In genomic region chr14:24237463-24237955, GRCh38 we compare ENCODE assay signal across 20 cellular contexts. TPM values are rescaled to one million over a fixed set of nuclear protein-coding genes. Genes with fewer than 3 reads are reported as not detected.
DNase-seq lines count a peak whose midpoint lies in the region; ATAC-seq and TF ChIP-seq lines count a peak whose summit lies in the region.
"Had no signal": no experiment of that assay in that cellular context is flagged by ENCODE, and none has a peak within 500 bp of the region (broad histone marks: within the 10 kb centered on the region; RNA-seq: fewer than 3 reads in every experiment).

No MANE protein-coding gene starts in this region.

- CTCF ChIA-PET in activated CD4-positive, alpha-beta T cell treated with anti-CD3 and anti-CD28 coated beads for 36 hours (lab: Charles Lee) = interaction anchor here (0.7 to 16.9 kb wide), 6 partner anchors 17 to 67 kb away, joined by 3 to 430 read pairs (median 5); partner anchors contain the start of genes CHMP4A, CIDEB, DHRS1 and LTB4R

- H3K4me3 Mint-ChIP-seq in activated CD4-positive, alpha-beta T cell treated with anti-CD3 and anti-CD28 coated beads for 36 hours = no peak overlapping the region
- H3K4me3 Mint-ChIP-seq in HFFc6 = peak overlapping the region; percentile 26; the same call in 1 of the 2 replicates
- no peak overlapping the region for H3K4me3 Mint-ChIP-seq in osteocyte (ENCODE audit: unreplicated experiment)
- H3K4me3 Mint-ChIP-seq: T-helper 2 cell treated with Interferon-gamma antibody and Interleukin-4, amounts not matched to agents 5 μg/mL and 100 μg/mL, for 36 hours had no signal

- intact Hi-C loops in activated CD4-positive, alpha-beta T cell treated with anti-CD3 and anti-CD28 coated beads for 36 hours (cut with DNase I, micrococcal nuclease) = no loop called here

- H3K9me3 Mint-ChIP-seq in activated CD4-positive, alpha-beta T cell treated with anti-CD3 and anti-CD28 coated beads for 36 hours (ENCODE audit: low read depth) = no peaks in the 10 kb centered on the region
- no peaks in the 10 kb centered on the region for H3K9me3 Mint-ChIP-seq in HFFc6
- H3K9me3 Mint-ChIP-seq in osteocyte (ENCODE audit: unreplicated experiment) = no peaks in the 10 kb centered on the region
- H3K9me3 Mint-ChIP-seq: T-helper 2 cell treated with Interferon-gamma antibody and Interleukin-4, amounts not matched to agents 5 μg/mL and 100 μg/mL, for 36 hours had no signal

- H3K4me1 Mint-ChIP-seq in activated CD4-positive, alpha-beta T cell treated with anti-CD3 and anti-CD28 coated beads for 36 hours = peaks cover 75% of the 10 kb centered on the region
- H3K4me1 Mint-ChIP-seq in HFFc6 (ENCODE audit: low read depth) = peaks cover 88% of the 10 kb centered on the region
- peaks cover 49% of the 10 kb centered on the region for H3K4me1 Mint-ChIP-seq in osteocyte (ENCODE audit: unreplicated experiment)

- H3K27ac Mint-ChIP-seq in activated CD4-positive, alpha-beta T cell treated with anti-CD3 and anti-CD28 coated beads for 36 hours = peak overlapping the region; percentile 44
- peak overlapping the region; percentile 72 for H3K27ac Mint-ChIP-seq in HFFc6
- H3K27ac Mint-ChIP-seq in osteocyte (ENCODE audit: unreplicated experiment) = peak overlapping the region; percentile 6

- H3K36me3 Mint-ChIP-seq in activated CD4-positive, alpha-beta T cell treated with anti-CD3 and anti-CD28 coated beads for 36 hours (ENCODE audit: low read depth) = peaks cover 63% of the 10 kb centered on the region
- peaks cover 73% of the 10 kb centered on the region for H3K36me3 Mint-ChIP-seq in HFFc6 (ENCODE audit: low read depth)
- H3K36me3 Mint-ChIP-seq in osteocyte (ENCODE audit: unreplicated experiment) = peaks cover 43% of the 10 kb centered on the region

- peak overlapping the region; percentile 98 for H3K27ac ChIP-seq in epithelial cell of prostate
- H3K27ac ChIP-seq: foreskin keratinocyte, prostate gland had no signal

- no peak for DNase-seq in activated CD4-positive, alpha-beta T cell treated with anti-CD3 and anti-CD28 coated beads for 36 hours
- DNase-seq in activated CD4-positive, alpha-beta T cell treated with anti-CD3 and anti-CD28 coated beads, Interleukin-2, amount 50 U/mL, for 1 hour = no peak
- no peak for DNase-seq in HFFc6
- no peak for DNase-seq in epithelial cell of prostate (ENCODE audit: low read depth, low spot score)
- no peak for DNase-seq in osteocyte (ENCODE audit: extremely low spot score, unreplicated experiment)
- no peak for DNase-seq in NAMALWA (ENCODE audit: low spot score)
- no peak for DNase-seq in NCI-H2029 (lab: John Stamatoyannopoulos, UW)
- DNase-seq in stimulated activated CD4-positive, alpha-beta T cell treated with anti-CD3 and anti-CD28 coated beads, Interleukin-12 subunit alpha, Interleukin-12 subunit beta, amount 100 ng/mL, for 4 hours = no peak
- DNase-seq: amygdala; KBM-7; NCI-H1092; NCI-H2107; NCI-H526; SIG-M5; stimulated activated naive CD4-positive, alpha-beta T cell treated with Interleukin-2 at 50 U/mL for 16 hours had no signal

- H3K27me3 Mint-ChIP-seq in activated CD4-positive, alpha-beta T cell treated with anti-CD3 and anti-CD28 coated beads for 36 hours = no peaks in the 10 kb centered on the region
- H3K27me3 Mint-ChIP-seq in HFFc6 (ENCODE audit: insufficient read depth) (peaks cover 3% of the 10 kb centered on the region), osteocyte (ENCODE audit: unreplicated experiment) (no peaks in the 10 kb centered on the region)

- no peak for ATAC-seq in activated CD4-positive, alpha-beta T cell treated with anti-CD3 and anti-CD28 coated beads for 36 hours
- ATAC-seq: left colon, mucosa of descending colon had no signal

- POLR2A ChIA-PET in activated CD4-positive, alpha-beta T cell treated with anti-CD3 and anti-CD28 coated beads for 36 hours (lab: Charles Lee) = interaction anchor here (0.9 to 1.0 kb wide), 3 partner anchors 9 to 60 kb away, joined by 3 to 4 read pairs (median 4); no protein-coding TSS in a partner anchor

- TF ChIP-seq CTCF in HFFc6 (IDR thresholded peaks at IDR 0.05) (0 out of 2 replicates have a peak, but pooled peaks have one; percentile 16), osteocyte (IDR thresholded peaks at IDR 0.05) (no peak)

RNA-seq across cellular contexts. Expression of gene GMPR2, which starts 4.8 kb away (rescaled TPM):
- total RNA-seq in activated CD4-positive, alpha-beta T cell treated with anti-CD3 and anti-CD28 coated beads for 36 hours = 10 to 100 TPM; 56.7 to 59.6 TPM
- 10 to 100 TPM; 70.6 to 76.7 (median 73.6) TPM for total RNA-seq in HFFc6 (2021; fragmentation: NEBNext Ultra II Directional; extraction: Animal tissue kit (Norgen Biotek cat#: 25700))
- total RNA-seq in osteocyte = 61.7 and 68.7 TPM in 2 replicates

RNA-seq across cellular contexts. Expression of gene TINF2, which starts 4.9 kb away (rescaled TPM):
- total RNA-seq in activated CD4-positive, alpha-beta T cell treated with anti-CD3 and anti-CD28 coated beads for 36 hours = 100 to 1,000 TPM in 1 of 2 experiments, 10 to 100 TPM in 1; 87.4 to 108 TPM
- 10 to 100 TPM; 54.2 to 73.4 (median 67.5) TPM for total RNA-seq in HFFc6 (2021; fragmentation: NEBNext Ultra II Directional; extraction: Animal tissue kit (Norgen Biotek cat#: 25700))
- total RNA-seq in osteocyte = 69.2 and 75.7 TPM in 2 replicates

RNA-seq across cellular contexts. Expression of gene NEDD8, which starts 5.3 kb away (rescaled TPM):
- total RNA-seq in activated CD4-positive, alpha-beta T cell treated with anti-CD3 and anti-CD28 coated beads for 36 hours = 100 to 1,000 TPM; 187 to 217 TPM
- total RNA-seq in HFFc6 (2021; fragmentation: NEBNext Ultra II Directional; extraction: Animal tissue kit (Norgen Biotek cat#: 25700)) = 100 to 1,000 TPM; 309 to 401 (median 372) TPM
- total RNA-seq in osteocyte = 158 and 164 TPM in 2 replicates

RNA-seq across cellular contexts. Expression of gene MDP1, which starts 21.6 kb away (rescaled TPM):
- 10 to 100 TPM in 1 of 2 experiments, 1 to 10 TPM in 1; 4.5 to 11.7 TPM for total RNA-seq in activated CD4-positive, alpha-beta T cell treated with anti-CD3 and anti-CD28 coated beads for 36 hours
- 10 to 100 TPM in 5 of 6 experiments, 1 to 10 TPM in 1; 9.8 to 14.4 (median 12.3) TPM for total RNA-seq in HFFc6 (2021; fragmentation: NEBNext Ultra II Directional; extraction: Animal tissue kit (Norgen Biotek cat#: 25700))
- 23.8 and 25.4 TPM in 2 replicates for total RNA-seq in osteocyte

RNA-seq across cellular contexts. Expression of gene CHMP4A, which starts 24.2 kb away (rescaled TPM):
- total RNA-seq in activated CD4-positive, alpha-beta T cell treated with anti-CD3 and anti-CD28 coated beads for 36 hours = 10 to 100 TPM; 48.8 to 73.0 TPM
- total RNA-seq in HFFc6 (2021; fragmentation: NEBNext Ultra II Directional; extraction: Animal tissue kit (Norgen Biotek cat#: 25700)) = 10 to 100 TPM; 32.4 to 41.1 (median 38.8) TPM
- 38.1 and 45.3 TPM in 2 replicates for total RNA-seq in osteocyte

Comparison
In these comparisons a context has a peak if more than half of its experiments do, and no peak if none do; other contexts are left out.
1. H3K27ac Mint-ChIP-seq: peak in every context shown above with its lines; median percentile 72 in HFFc6; 44 in activated CD4-positive, alpha-beta T cell treated with anti-CD3 and anti-CD28 coated beads for 36 hours; 6 in osteocyte.